Comparison of ENCODE assay signal across 18 cellular contexts in genomic region chr1:23480187-23481025, GRCh38. TPM values are rescaled to one million over a fixed set of nuclear protein-coding genes. Genes with fewer than 3 reads are reported as not detected.
DNase-seq lines count a peak whose midpoint lies in the region; ATAC-seq and TF ChIP-seq lines count a peak whose summit lies in the region.
"Had no signal": no experiment of that assay in that cellular context is flagged by ENCODE, and none has a peak within 500 bp of the region (broad histone marks: within the 10 kb centered on the region; RNA-seq: fewer than 3 reads in every experiment).

No MANE protein-coding gene starts in this region.

- H3K36me3 ChIP-seq in GM06990 (ENCODE audit: control insufficient read depth, insufficient read depth, low read length) (no peaks in the 10 kb centered on the region), RWPE2 (ENCODE audit: low read depth) (no peaks in the 10 kb centered on the region), skeletal muscle tissue (ENCODE audit: control insufficient read depth in 3 of 3, insufficient read depth in 3 of 3, low read length in 3 of 3) (no peaks in the 10 kb centered on the region)

- peak overlapping the region in 2 of 3 donors; percentile 25 to 73 for H3K9ac ChIP-seq in skeletal muscle tissue (ENCODE audit: low read depth in 1 of 3, low read length in 3 of 3)

- intact Hi-C loops in right cardiac atrium (cut with DNase I) = no loop called here

- TF ChIP-seq CTCF in GM06990 (IDR thresholded peaks at IDR 0.05; ENCODE audit: insufficient read depth, low read length, poor library complexity, severe bottlenecking) (no peak), RWPE2 (IDR thresholded peaks at IDR 0.05; ENCODE audit: poor library complexity, severe bottlenecking) (no peak)

- H3K27me3 ChIP-seq in GM06990 (replicated peaks; ENCODE audit: control insufficient read depth, insufficient read depth, low read length) = peaks cover 4% of the 10 kb centered on the region
- H3K27me3 ChIP-seq in RWPE2 (ENCODE audit: insufficient read depth, poor library complexity, severe bottlenecking) = no peaks in the 10 kb centered on the region
- H3K27me3 ChIP-seq in right cardiac atrium (ENCODE audit: control insufficient read depth, insufficient read depth) = no peaks in the 10 kb centered on the region
- no peaks in the 10 kb centered on the region for H3K27me3 ChIP-seq in skeletal muscle tissue (ENCODE audit: control insufficient read depth in 3 of 3, insufficient read depth in 3 of 3, low read length in 3 of 3)

- 88% methylated on average over 4 of the region's 4 CpGs for WGBS in right cardiac atrium

- H3K4me3 ChIP-seq in GM06990 (replicated peaks; ENCODE audit: low read depth, low read length) (no peak overlapping the region), RWPE2 (ENCODE audit: severe bottlenecking) (no peak overlapping the region), right cardiac atrium (ENCODE audit: low read length) (no peak overlapping the region), skeletal muscle tissue (ENCODE audit: low read length in 3 of 3) (no peak overlapping the region)
- H3K4me3 ChIP-seq: coronary artery had no signal

- no peak for ATAC-seq in RWPE2 (ENCODE audit: low read depth)
- no peak for ATAC-seq in right cardiac atrium
- ATAC-seq in GM21515 (IDR thresholded peaks at IDR 0.05; ENCODE audit: unreplicated experiment) = no peak
- ATAC-seq: left colon, T-cell had no signal

- peak; percentile 26 for DNase-seq in GM06990 (ENCODE audit: extremely low read depth, insufficient read length)
- DNase-seq in RWPE2 (ENCODE audit: low spot score) = no peak
- DNase-seq in right cardiac atrium = no peak
- DNase-seq in AML-193 (lab: John Stamatoyannopoulos, UW) = no peak
- no peak for DNase-seq in NCI-H82 (lab: John Stamatoyannopoulos, UW)
- DNase-seq: activated CD4-positive, alpha-beta T cell treated with anti-CD3 and anti-CD28 coated beads, Interleukin-2, amount 50 U/mL, for 48 hours; activated naive CD4-positive, alpha-beta T cell treated with anti-CD3 and anti-CD28 coated beads for 36 hours; foreskin fibroblast; left colon; MM.1S; NCI-H187; NCI-H345; NK-92 treated with Interleukin-12 subunit alpha and Interleukin-12 subunit beta, amount 100 ng/mL, for 24 hours; stimulated activated CD4-positive, alpha-beta T cell treated with anti-CD3 and anti-CD28 coated beads, Interleukin-2, amount 100 ng/mL, for 24 hours; T-cell had no signal

- H3K27ac ChIP-seq in RWPE2 (ENCODE audit: poor library complexity, severe bottlenecking) (peak overlapping the region; percentile 88), right cardiac atrium (ENCODE audit: low read length) (peak overlapping the region; percentile 66), skeletal muscle tissue (ENCODE audit: low read depth, low read length) (peak overlapping the region; percentile 79)

- no peaks in the 10 kb centered on the region for H3K9me3 ChIP-seq in RWPE2 (ENCODE audit: severe bottlenecking)
- no peaks in the 10 kb centered on the region for H3K9me3 ChIP-seq in right cardiac atrium (ENCODE audit: control insufficient read depth, low read length)
- H3K9me3 ChIP-seq in skeletal muscle tissue (ENCODE audit: control insufficient read depth in 3 of 3, low read length in 3 of 3) = no peaks in the 10 kb centered on the region

- H3K4me1 ChIP-seq in RWPE2 (ENCODE audit: insufficient read depth, poor library complexity, severe bottlenecking) = peaks cover 45% of the 10 kb centered on the region
- peaks cover 17% of the 10 kb centered on the region for H3K4me1 ChIP-seq in right cardiac atrium (ENCODE audit: control insufficient read depth, insufficient read depth, low read length)
- H3K4me1 ChIP-seq in skeletal muscle tissue (ENCODE audit: control insufficient read depth in 3 of 3, insufficient read depth in 3 of 3, low read length in 3 of 3) = peaks cover 52 to 65% (median 55%) of the 10 kb centered on the region in 3 donors

RNA-seq across cellular contexts. Expression of gene ASAP3, which starts 3.6 kb away (rescaled TPM):
- 10 to 100 TPM; 31.4 to 45.2 (median 34.1) TPM for total RNA-seq in right cardiac atrium
- 34.2 TPM for polyA plus RNA-seq in right cardiac atrium
- 45.9 TPM for total RNA-seq in skeletal muscle tissue

RNA-seq across cellular contexts. Expression of gene E2F2, which starts 50.6 kb away (rescaled TPM):
- under 1 TPM in 3 of 4 donors, not detected in 1; 0.06 to 0.82 (median 0.40) TPM for total RNA-seq in right cardiac atrium
- 0.05 TPM for polyA plus RNA-seq in right cardiac atrium
- 5.7 TPM for total RNA-seq in skeletal muscle tissue

RNA-seq across cellular contexts. Expression of gene TCEA3, which starts 55.9 kb away (rescaled TPM):
- 10 to 100 TPM; 36.4 to 79.5 (median 49.1) TPM for total RNA-seq in right cardiac atrium
- 48.7 TPM for polyA plus RNA-seq in right cardiac atrium
- 314 TPM for total RNA-seq in skeletal muscle tissue
